In genomic region chr11:133399855-133400625, GRCh38 we compare ENCODE assay signal across 15 cellular contexts.
"Had no signal": no experiment of that assay in that cellular context is flagged by ENCODE, and none has a peak within 500 bp of the region (broad histone marks: within the 10 kb centered on the region; RNA-seq: fewer than 3 reads in every experiment).

No MANE protein-coding gene starts in this region.

- H3K27ac ChIP-seq: gastrocnemius medialis, left ventricle myocardium inferior, neural progenitor cell, ovary, suprapubic skin, thyroid gland had no signal

- H3K36me3 ChIP-seq: gastrocnemius medialis, left ventricle myocardium inferior, neural progenitor cell, ovary, suprapubic skin, thyroid gland had no signal

- H3K9me3 ChIP-seq: gastrocnemius medialis, left ventricle myocardium inferior, ovary, suprapubic skin, thyroid gland had no signal

- H3K4me1 ChIP-seq: gastrocnemius medialis, neural progenitor cell, suprapubic skin, thyroid gland had no signal

- DNase-seq: effector memory CD4-positive, alpha-beta T cell; gastrocnemius medialis; glutamatergic neuron; islet precursor cell; left ventricle myocardium inferior; ovary; right cardiac atrium; stimulated activated CD4-positive, alpha-beta T cell treated with anti-CD3 and anti-CD28 coated beads, Interleukin-2, amount 100 ng/mL, for 48 hours; stimulated activated naive CD4-positive, alpha-beta T cell treated with Interleukin-2 at 50 U/mL for 16 hours; thyroid gland had no signal

- H3K4me3 ChIP-seq: gastrocnemius medialis, left ventricle myocardium inferior, neural progenitor cell, ovary, smooth muscle cell, suprapubic skin, thyroid gland had no signal

- ATAC-seq: esophagus mucosa; gastrocnemius medialis; natural killer cell treated with Interleukin-12 subunit alpha and Interleukin-12 subunit beta and Interleukin-15 and Interleukin-18, amount 100 ng/mL, for 72 hours; right cardiac atrium had no signal

- H3K27me3 ChIP-seq: gastrocnemius medialis, neural progenitor cell, ovary, suprapubic skin, thyroid gland had no signal
